In the genomic region with DNA sequence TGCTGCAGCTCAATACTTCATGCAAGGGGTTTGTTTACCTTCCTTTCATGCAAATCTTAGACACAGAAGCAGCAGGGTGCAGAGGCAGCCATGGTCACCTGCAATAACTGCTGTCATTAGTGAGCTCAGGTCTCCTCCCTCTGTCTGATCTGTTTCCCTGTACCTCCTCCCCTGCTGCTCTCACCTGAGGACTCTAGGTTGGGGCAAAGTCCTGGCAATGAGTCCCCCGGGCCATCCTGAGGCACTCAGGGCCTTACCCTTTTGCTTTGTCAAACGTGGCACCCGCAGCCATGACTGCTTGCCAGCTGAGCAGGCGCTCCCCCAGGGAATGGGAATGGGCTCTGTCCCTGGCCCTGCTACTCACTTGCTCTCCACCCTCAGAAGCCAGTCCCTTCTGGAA, we compare ENCODE assay signal across 24 cellular contexts. TPM values are rescaled to one million over a fixed set of nuclear protein-coding genes. Genes with fewer than 3 reads are reported as not detected.
DNase-seq lines count a peak whose midpoint lies in the region; ATAC-seq, FAIRE-seq and TF ChIP-seq lines count a peak whose summit lies in the region.
"Had no signal": no experiment of that assay in that cellular context is flagged by ENCODE, and none has a peak within 500 bp of the region (broad histone marks: within the 10 kb centered on the region; RNA-seq: fewer than 3 reads in every experiment).

No MANE protein-coding gene starts in this region.

- no peaks in the 10 kb centered on the region for H3K79me2 ChIP-seq in hepatocyte

- H3K9me2 ChIP-seq in hepatocyte (replicated peaks; ENCODE audit: insufficient read depth): no peaks in the 10 kb centered on the region

- no peak overlapping the region for H3K4me3 ChIP-seq in BLaER1 treated with 17β-estradiol and CSF1 and Interleukin-3, amounts not matched to agents 10 nM and 100 nM
- no peak overlapping the region for H3K4me3 ChIP-seq in hepatocyte
- H3K4me3 ChIP-seq: HAP-1, Peyer's patch had no signal

- DNase-seq in NCI-H69 (lab: John Stamatoyannopoulos, UW): peak; percentile 97
- DNase-seq in hepatocyte (ENCODE audit: low spot score): peak; percentile 64
- DNase-seq in H54 (ENCODE audit: insufficient read length, low spot score): no peak
- DNase-seq: activated CD4-positive, CD25-positive, alpha-beta regulatory T cell; activated CD8-positive, alpha-beta T cell treated with anti-CD3 and anti-CD28 coated beads for 36 hours; activated T-cell treated with anti-CD3 and anti-CD28 coated beads, Interleukin-2, amount 50 U/mL, for 48 hours; CD8-positive, alpha-beta memory T cell; NCI-H1105; NCI-H82 had no signal

- no peak overlapping the region for H2AFZ ChIP-seq in hepatocyte

- H3K9me3 ChIP-seq in BLaER1 treated with 17β-estradiol and CSF1 and Interleukin-3, amounts not matched to agents 10 nM and 100 nM (replicated peaks in 1 of 11): no peaks in the 10 kb centered on the region
- no peaks in the 10 kb centered on the region for H3K9me3 ChIP-seq in hepatocyte (ENCODE audit: low read depth)
- H3K9me3 ChIP-seq: breast epithelium, HAP-1, neutrophil, Peyer's patch had no signal

- peak overlapping the region in 1 of 11 experiments; percentile 22; a peak in 1 of 22 replicates for H3K9ac ChIP-seq in BLaER1 treated with 17β-estradiol and CSF1 and Interleukin-3, amounts not matched to agents 10 nM and 100 nM
- H3K9ac ChIP-seq: KMS-11 had no signal

- no peaks in the 10 kb centered on the region for H3K36me3 Mint-ChIP-seq in IgD-negative memory B cell
- H3K36me3 Mint-ChIP-seq: activated naive CD8-positive, alpha-beta T cell; CD8-positive, alpha-beta memory T cell had no signal

- no peaks in the 10 kb centered on the region for H3K36me3 ChIP-seq in BLaER1 treated with 17β-estradiol and CSF1 and Interleukin-3, amounts not matched to agents 10 nM and 100 nM
- no peaks in the 10 kb centered on the region for H3K36me3 ChIP-seq in hepatocyte (replicated peaks; ENCODE audit: insufficient read depth, low read depth)
- H3K36me3 ChIP-seq: breast epithelium, HAP-1, neutrophil, Peyer's patch had no signal

- ATAC-seq in GM18861 (IDR thresholded peaks at IDR 0.05; ENCODE audit: unreplicated experiment) (no peak), HG03565 (IDR thresholded peaks at IDR 0.05; ENCODE audit: unreplicated experiment) (no peak), HG03025 (IDR thresholded peaks at IDR 0.05; ENCODE audit: low FRiP score, unreplicated experiment) (no peak)
- ATAC-seq: activated CD8-positive, alpha-beta T cell treated with anti-CD3 and anti-CD28 coated beads for 36 hours; esophagus mucosa had no signal

- no peaks in the 10 kb centered on the region for H3K9me3 Mint-ChIP-seq in IgD-negative memory B cell
- H3K9me3 Mint-ChIP-seq: activated CD8-positive, alpha-beta T cell treated with anti-CD3 and anti-CD28 coated beads for 36 hours; CD8-positive, alpha-beta memory T cell; stimulated activated naive CD8-positive, alpha-beta T cell treated with anti-CD3 and anti-CD28 coated beads, Interleukin-15, Interleukin-2, amounts not matched to agents 100 ng/mL and 50 ng/mL, for 24 hours; T-helper 2 cell treated with Interferon-gamma antibody and Interleukin-4, amounts not matched to agents 5 μg/mL and 100 μg/mL, for 36 hours had no signal

- no peak for TF ChIP-seq POLR2A in H54 (IDR thresholded peaks at IDR 0.05; ENCODE audit: low read depth, low read length)

- peaks cover 0 to 49% (median 16%) of the 10 kb centered on the region in 11 experiments; a peak in 11 of 22 replicates for H4K20me1 ChIP-seq in BLaER1 treated with 17β-estradiol and CSF1 and Interleukin-3, amounts not matched to agents 10 nM and 100 nM
- no peaks in the 10 kb centered on the region for H4K20me1 ChIP-seq in hepatocyte (ENCODE audit: insufficient read depth, poor library complexity, severe bottlenecking)

- peak overlapping the region; percentile 63 to 97 (median 89) for H3K4me2 ChIP-seq in BLaER1 treated with 17β-estradiol and CSF1 and Interleukin-3, amounts not matched to agents 10 nM and 100 nM
- no peak overlapping the region for H3K4me2 ChIP-seq in hepatocyte
- H3K4me2 ChIP-seq: KMS-11 had no signal

- peak overlapping the region in 2 of 3 donors; percentile 21 to 53 for H3K27ac Mint-ChIP-seq in IgD-negative memory B cell
- H3K27ac Mint-ChIP-seq: activated CD8-positive, alpha-beta T cell treated with anti-CD3 and anti-CD28 coated beads for 36 hours; activated naive CD8-positive, alpha-beta T cell; CD8-positive, alpha-beta memory T cell; stimulated activated naive CD8-positive, alpha-beta T cell treated with anti-CD3 and anti-CD28 coated beads, Interleukin-15, Interleukin-2, amounts not matched to agents 100 ng/mL and 50 ng/mL, for 24 hours; T-helper 2 cell treated with Interferon-gamma antibody and Interleukin-4, amounts not matched to agents 5 μg/mL and 100 μg/mL, for 36 hours had no signal

- no peak for FAIRE-seq in H54 (lab: Jason Lieb, UNC)
- FAIRE-seq: urothelium cell line had no signal

- peaks cover 3 to 12% (median 5%) of the 10 kb centered on the region in 3 donors for H3K4me1 Mint-ChIP-seq in IgD-negative memory B cell

- H3K27me3 ChIP-seq in BLaER1 treated with 17β-estradiol and CSF1 and Interleukin-3, amounts not matched to agents 10 nM and 100 nM: peaks cover 31 to 45% (median 34%) of the 10 kb centered on the region in 11 experiments
- H3K27me3 ChIP-seq in hepatocyte: peaks cover 9% of the 10 kb centered on the region

- no peak for TF ChIP-seq CTCF in hepatocyte (IDR thresholded peaks at IDR 0.05; ENCODE audit: poor library complexity)

- 62% methylated on average over 4 of the region's 4 CpGs for WGBS in hepatocyte (ENCODE audit: low lambda C conversion rate, missing lambda C conversion rate)

- no peak overlapping the region for H3K4me3 Mint-ChIP-seq in IgD-negative memory B cell
- H3K4me3 Mint-ChIP-seq: activated CD8-positive, alpha-beta T cell treated with anti-CD3 and anti-CD28 coated beads for 36 hours; activated naive CD8-positive, alpha-beta T cell; CD8-positive, alpha-beta memory T cell; stimulated activated naive CD8-positive, alpha-beta T cell treated with anti-CD3 and anti-CD28 coated beads, Interleukin-15, Interleukin-2, amounts not matched to agents 100 ng/mL and 50 ng/mL, for 24 hours; T-helper 2 cell treated with Interferon-gamma antibody and Interleukin-4, amounts not matched to agents 5 μg/mL and 100 μg/mL, for 36 hours had no signal

- H3K27me3 Mint-ChIP-seq in IgD-negative memory B cell: peaks cover 41% of the 10 kb centered on the region

- H3K4me1 ChIP-seq in BLaER1 treated with 17β-estradiol and CSF1 and Interleukin-3, amounts not matched to agents 10 nM and 100 nM: peaks cover 34 to 73% (median 63%) of the 10 kb centered on the region in 10 experiments
- peaks cover 28% of the 10 kb centered on the region for H3K4me1 ChIP-seq in hepatocyte (ENCODE audit: insufficient read depth)
- H3K4me1 ChIP-seq: HAP-1 had no signal

- no peak overlapping the region for H3K27ac ChIP-seq in BLaER1 treated with 17β-estradiol and CSF1 and Interleukin-3, amounts not matched to agents 10 nM and 100 nM
- no peak overlapping the region for H3K27ac ChIP-seq in hepatocyte
- H3K27ac ChIP-seq: KMS-11, neutrophil had no signal

RNA-seq across cellular contexts. Expression of a gene that starts 3.9 kb away (rescaled TPM):
- not detected for polyA plus RNA-seq in IgD-negative memory B cell
- 0.20 and 0.43 TPM in 2 replicates for total RNA-seq in hepatocyte
- polyA plus RNA-seq in hepatocyte: 0.68 TPM in 1 of 2 replicates, not detected in the other
- total RNA-seq: activated CD8-positive, alpha-beta T cell treated with anti-CD3 and anti-CD28 coated beads for 36 hours; CD8-positive, alpha-beta memory T cell had no signal
- polyA plus RNA-seq: CD8-positive, alpha-beta memory T cell had no signal
